ENCODE assay signal across 5 cellular contexts in the genomic region with DNA sequence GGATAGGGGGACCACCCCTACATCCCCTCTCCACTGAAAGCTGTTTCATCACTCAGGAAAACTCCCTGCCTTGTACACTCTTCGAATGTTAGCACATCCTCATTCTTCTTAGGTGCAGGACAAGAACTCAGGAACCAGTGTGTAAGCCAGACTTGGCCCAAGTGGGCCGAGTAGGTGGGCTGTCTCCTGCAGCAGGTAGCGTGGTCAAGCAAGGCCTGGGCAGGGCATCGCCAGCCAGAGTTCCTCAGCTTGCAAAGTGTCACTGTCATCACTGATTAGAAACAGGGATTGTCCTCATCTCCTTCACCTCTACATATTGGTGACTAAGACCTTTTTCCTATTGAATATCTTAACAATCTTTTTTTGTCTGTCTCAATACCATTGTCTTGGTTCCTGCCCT.
"Had no signal": no experiment of that assay in that cellular context is flagged by ENCODE, and none has a peak within 500 bp of the region (broad histone marks: within the 10 kb centered on the region; RNA-seq: fewer than 3 reads in every experiment).

No MANE protein-coding gene starts in this region.

- H3K9me3 ChIP-seq: HAP-1 had no signal

- H2AFZ ChIP-seq: GM23248 had no signal

- DNase-seq: GM23248, GOT3, HFFc6, KBM-7 had no signal

- H3K4me3 ChIP-seq: GM23248, HAP-1 had no signal

- H3K4me1 ChIP-seq: HAP-1 had no signal

- H3K36me3 ChIP-seq: HAP-1 had no signal

- H3K27ac ChIP-seq: GM23248 had no signal

- H3K9ac ChIP-seq: GM23248 had no signal
